Comparison of ENCODE assay signal across 16 cellular contexts in genomic region chr6:109118337-109118736, GRCh38.
"Had no signal": no experiment of that assay in that cellular context is flagged by ENCODE, and none has a peak within 500 bp of the region (broad histone marks: within the 10 kb centered on the region; RNA-seq: fewer than 3 reads in every experiment).

No MANE protein-coding gene starts in this region.

- H3K27me3 Mint-ChIP-seq: activated CD4-positive, alpha-beta memory T cell treated with anti-CD3 and anti-CD28 coated beads, Interleukin-2, amount 10 ng/mL, durations not matched to agents 7 days and 5 days; activated CD4-positive, alpha-beta T cell treated with anti-CD3 and anti-CD28 coated beads for 36 hours had no signal

- H3K4me3 Mint-ChIP-seq: activated CD4-positive, alpha-beta memory T cell treated with anti-CD3 and anti-CD28 coated beads, Interleukin-2, amount 10 ng/mL, durations not matched to agents 7 days and 5 days; activated CD4-positive, alpha-beta T cell treated with anti-CD3 and anti-CD28 coated beads for 36 hours; activated naive CD8-positive, alpha-beta T cell treated with anti-CD3 and anti-CD28 coated beads, Interleukin-2, amount 50 U/mL, for 24 hours; activated T-helper 1 cell treated with anti-CD3 and anti-CD28 coated beads, Interleukin-12 subunit alpha, Interleukin-12 subunit beta, Interleukin-2, Interleukin-4 antibody, amounts not matched to agents 30 ng/mL and 10 ng/mL and 1 ng/mL, durations not matched to agents 14 hours and 24 hours and 36 hours; neural progenitor cell had no signal

- H3K4me3 ChIP-seq: ascending aorta, esophagus muscularis mucosa, neural progenitor cell, pancreas, skin epidermis, vagina had no signal

- H3K27ac Mint-ChIP-seq: activated CD4-positive, alpha-beta memory T cell treated with anti-CD3 and anti-CD28 coated beads, Interleukin-2, amount 10 ng/mL, durations not matched to agents 7 days and 5 days; activated CD4-positive, alpha-beta T cell treated with anti-CD3 and anti-CD28 coated beads for 36 hours; activated naive CD8-positive, alpha-beta T cell treated with anti-CD3 and anti-CD28 coated beads, Interleukin-2, amount 50 U/mL, for 24 hours; activated T-helper 1 cell treated with anti-CD3 and anti-CD28 coated beads, Interleukin-12 subunit alpha, Interleukin-12 subunit beta, Interleukin-2, Interleukin-4 antibody, amounts not matched to agents 30 ng/mL and 10 ng/mL and 1 ng/mL, durations not matched to agents 14 hours and 24 hours and 36 hours; neural progenitor cell had no signal

- ATAC-seq: activated CD4-positive, alpha-beta T cell treated with anti-CD3 and anti-CD28 coated beads for 36 hours; activated naive CD8-positive, alpha-beta T cell treated with anti-CD3 and anti-CD28 coated beads, Interleukin-2, amount 50 U/mL, for 24 hours; pancreas had no signal

- H3K4me1 ChIP-seq: neural progenitor cell had no signal

- H3K4me2 ChIP-seq: neural progenitor cell had no signal

- H3K27me3 ChIP-seq: ascending aorta, esophagus muscularis mucosa, foreskin keratinocyte, neural progenitor cell, pancreas, vagina had no signal

- FAIRE-seq: pancreas had no signal

- H3K9me3 ChIP-seq: ascending aorta, esophagus muscularis mucosa, pancreas, vagina had no signal

- H3K9ac ChIP-seq: neural progenitor cell had no signal

- H3K27ac ChIP-seq: ascending aorta, esophagus muscularis mucosa, foreskin keratinocyte, neural progenitor cell, pancreas, vagina, VCaP had no signal

- H3K36me3 Mint-ChIP-seq: neural progenitor cell had no signal

- DNase-seq: activated CD4-positive, alpha-beta memory T cell treated with anti-CD3 and anti-CD28 coated beads, Interleukin-2, amount 10 ng/mL, durations not matched to agents 7 days and 5 days; activated CD4-positive, alpha-beta T cell treated with anti-CD3 and anti-CD28 coated beads for 36 hours; activated naive CD4-positive, alpha-beta T cell; activated naive CD8-positive, alpha-beta T cell treated with anti-CD3 and anti-CD28 coated beads, Interleukin-2, amount 50 U/mL, for 24 hours; head of caudate nucleus; mesendoderm; pancreas; T1000 had no signal

- H3K9me3 Mint-ChIP-seq: activated CD4-positive, alpha-beta memory T cell treated with anti-CD3 and anti-CD28 coated beads, Interleukin-2, amount 10 ng/mL, durations not matched to agents 7 days and 5 days; activated naive CD8-positive, alpha-beta T cell treated with anti-CD3 and anti-CD28 coated beads, Interleukin-2, amount 50 U/mL, for 24 hours; activated T-helper 1 cell treated with anti-CD3 and anti-CD28 coated beads, Interleukin-12 subunit alpha, Interleukin-12 subunit beta, Interleukin-2, Interleukin-4 antibody, amounts not matched to agents 30 ng/mL and 10 ng/mL and 1 ng/mL, durations not matched to agents 14 hours and 24 hours and 36 hours; neural progenitor cell had no signal

- H3K36me3 ChIP-seq: ascending aorta, esophagus muscularis mucosa, neural progenitor cell, pancreas, vagina had no signal
